ENCODE assay signal across 13 cellular contexts in the genomic region with DNA sequence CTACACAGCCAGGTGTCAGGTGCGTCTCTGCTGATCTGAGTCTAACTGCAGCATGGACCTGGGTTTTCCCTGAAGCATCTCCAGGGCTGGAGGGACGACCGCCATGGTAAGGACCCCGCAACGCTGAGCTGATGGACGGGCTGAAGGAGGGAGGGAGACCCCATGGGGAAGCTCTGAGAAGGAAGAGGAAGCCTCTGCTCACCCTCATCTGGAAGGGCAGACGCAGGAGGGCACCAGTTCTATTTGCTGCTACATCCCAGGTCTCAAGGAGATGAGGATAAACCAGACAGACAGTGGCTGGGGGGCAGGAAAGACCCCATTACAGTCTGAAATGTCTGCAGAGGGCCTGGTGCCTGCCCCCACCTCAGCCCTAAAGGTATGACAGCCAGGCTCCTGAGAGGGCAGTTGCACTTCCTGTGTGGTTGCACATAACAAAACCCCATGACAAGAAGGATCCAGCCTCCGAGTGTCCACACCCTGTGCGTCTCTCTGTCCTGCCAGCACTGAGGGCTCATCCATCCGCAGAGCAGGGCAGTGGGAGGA. TPM values are rescaled to one million over a fixed set of nuclear protein-coding genes. Genes with fewer than 3 reads are reported as not detected.
A peak's percentile ranks its signal among the peaks of the same experiment; 100 is the strongest.
DNase-seq lines count a peak whose midpoint lies in the region; ATAC-seq and TF ChIP-seq lines count a peak whose summit lies in the region.
"Had no signal": no experiment of that assay in that cellular context is flagged by ENCODE, and none has a peak within 500 bp of the region (broad histone marks: within the 10 kb centered on the region; RNA-seq: fewer than 3 reads in every experiment).

Gene LILRA2, plus strand, starts transcription at position 461 of the 543 bp plus-strand sequence. CDS start 89 bp downstream, outside the sequence.

- no peaks in the 10 kb centered on the region for H3K36me3 Mint-ChIP-seq in stimulated activated memory B cell treated with anti-CD40 and anti-IgM and Interleukin-4, amounts not matched to agents 10 μg/mL and 1 μg/mL and 100 μg/mL, for 72 hours
- H3K36me3 Mint-ChIP-seq: neural progenitor cell had no signal

- H3K9me3 ChIP-seq in A673 (ENCODE audit: low read depth, low read length, poor library complexity, severe bottlenecking), result no peaks in the 10 kb centered on the region
- H3K9me3 ChIP-seq: SK-N-SH had no signal

- H3K27me3 Mint-ChIP-seq in stimulated activated memory B cell treated with anti-CD40 and anti-IgM and Interleukin-4, amounts not matched to agents 10 μg/mL and 1 μg/mL and 100 μg/mL, for 72 hours, result peaks cover 9% of the 10 kb centered on the region

- H3K36me3 ChIP-seq in A673 (ENCODE audit: insufficient read depth, low read length, poor library complexity, severe bottlenecking), result no peaks in the 10 kb centered on the region
- H3K36me3 ChIP-seq in brain microvascular endothelial cell (replicated peaks), result no peaks in the 10 kb centered on the region
- H3K36me3 ChIP-seq: neural progenitor cell had no signal

- TF ChIP-seq CTCF in A673 (conservative IDR thresholded peaks at IDR 0.05; ENCODE audit: low read depth, low read length) (no peak), brain microvascular endothelial cell (IDR thresholded peaks at IDR 0.05; ENCODE audit: low read depth, low read length, missing control alignments) (no peak)

- DNase-seq in KG1 (lab: John Stamatoyannopoulos, UW) (peak; percentile 26), germinal center (ENCODE audit: low spot score) (peak; percentile 26), A673 (ENCODE audit: low spot score) (no peak), HUDEP-2 (lab: John Stamatoyannopoulos, UW; ENCODE audit: unreplicated experiment in 76 of 76) (no peak), middle frontal gyrus (ENCODE audit: extremely low spot score, low spot score) (no peak), brain microvascular endothelial cell (no peak)
- DNase-seq: activated CD4-positive, alpha-beta T cell treated with anti-CD3 and anti-CD28 coated beads, Interleukin-2, amount 50 U/mL, for 1 hour; SK-N-SH had no signal

- no peak within 1 kb of the TSS for H3K27ac ChIP-seq in A673 (ENCODE audit: low read depth, low read length, poor library complexity, severe bottlenecking)
- H3K27ac ChIP-seq in brain microvascular endothelial cell, result no peak within 1 kb of the TSS
- H3K27ac ChIP-seq: neural progenitor cell had no signal

- H3K4me3 ChIP-seq in A673 (ENCODE audit: low read depth, low read length, poor library complexity, severe bottlenecking), result no peak within 1 kb of the TSS
- H3K4me3 ChIP-seq in brain microvascular endothelial cell (ENCODE audit: low read depth, low read length), result no peak within 1 kb of the TSS
- H3K4me3 ChIP-seq: neural progenitor cell had no signal

- no TSS peak for BruUV-seq in A673 (replicated peaks; lab: Mats Ljungman, UMichigan)

- CTCF ChIA-PET in A673 (lab: Charles Lee), result no interaction called here

- H3K9me3 Mint-ChIP-seq in stimulated activated memory B cell treated with anti-CD40 and anti-IgM and Interleukin-4, amounts not matched to agents 10 μg/mL and 1 μg/mL and 100 μg/mL, for 72 hours, result no peaks in the 10 kb centered on the region
- H3K9me3 Mint-ChIP-seq: stimulated activated naive CD8-positive, alpha-beta T cell treated with anti-CD3 and anti-CD28 coated beads, Interleukin-15, Interleukin-2, amounts not matched to agents 100 ng/mL and 50 ng/mL, for 24 hours had no signal

- peaks cover 31% of the 10 kb centered on the region for H3K4me1 Mint-ChIP-seq in stimulated activated memory B cell treated with anti-CD40 and anti-IgM and Interleukin-4, amounts not matched to agents 10 μg/mL and 1 μg/mL and 100 μg/mL, for 72 hours
- H3K4me1 Mint-ChIP-seq: neural progenitor cell had no signal

- POLR2A ChIA-PET in A673 (lab: Charles Lee; ENCODE audit: low non-redundant PET), result no interaction called here

- H3K4me3 Mint-ChIP-seq in stimulated activated memory B cell treated with anti-CD40 and anti-IgM and Interleukin-4, amounts not matched to agents 10 μg/mL and 1 μg/mL and 100 μg/mL, for 72 hours, result peak within 1 kb of the TSS; percentile 22
- H3K4me3 Mint-ChIP-seq: neural progenitor cell; stimulated activated naive CD8-positive, alpha-beta T cell treated with anti-CD3 and anti-CD28 coated beads, Interleukin-15, Interleukin-2, amounts not matched to agents 100 ng/mL and 50 ng/mL, for 24 hours had no signal

- in situ Hi-C loops in brain microvascular endothelial cell (cut with HindIII; ENCODE audit: low pct_ligation_motif_present, low sequenced_read_pairs), result no loop called here

- H3K4me1 ChIP-seq in A673 (ENCODE audit: insufficient read depth, low read length, poor library complexity, severe bottlenecking), result no peaks in the 10 kb centered on the region
- H3K4me1 ChIP-seq: neural progenitor cell had no signal

- H3K27me3 ChIP-seq in A673 (replicated peaks; ENCODE audit: insufficient read depth, low read depth, low read length, poor library complexity) (peaks cover 33% of the 10 kb centered on the region), brain microvascular endothelial cell (replicated peaks) (no peaks in the 10 kb centered on the region)
- H3K27me3 ChIP-seq: neural progenitor cell had no signal

- intact Hi-C loops in A673 (cut with micrococcal nuclease; ENCODE audit: unreplicated experiment), result no loop called here

- H3K27ac Mint-ChIP-seq in stimulated activated memory B cell treated with anti-CD40 and anti-IgM and Interleukin-4, amounts not matched to agents 10 μg/mL and 1 μg/mL and 100 μg/mL, for 72 hours, result peak within 1 kb of the TSS; percentile 72
- H3K27ac Mint-ChIP-seq: neural progenitor cell; stimulated activated naive CD8-positive, alpha-beta T cell treated with anti-CD3 and anti-CD28 coated beads, Interleukin-15, Interleukin-2, amounts not matched to agents 100 ng/mL and 50 ng/mL, for 24 hours had no signal

- ATAC-seq in GM18511 (IDR thresholded peaks at IDR 0.05; ENCODE audit: unreplicated experiment), result peak; percentile 77
- ATAC-seq in stimulated activated memory B cell treated with anti-CD40 and anti-IgM and Interleukin-4, amounts not matched to agents 10 μg/mL and 1 μg/mL and 100 μg/mL, for 72 hours, result peak; percentile 73

RNA-seq across cellular contexts. Expression of gene LILRA2, which starts in this region (rescaled TPM):
- not detected in 2 replicates for total RNA-seq in A673 (2021)
- total RNA-seq: HT-29 had no signal

Comparison
In these comparisons a context has a peak if more than half of its experiments do, and no peak if none do; other contexts are left out.
1. DNase-seq: peak in KG1 (single experiment) and germinal center (single experiment); none in A673 (single experiment), HUDEP-2 (0 of 76), middle frontal gyrus (single experiment) and brain microvascular endothelial cell (single experiment).